In genomic region chr2:9424447-9425164, GRCh38 we compare ENCODE assay signal across 8 cellular contexts. TPM values are rescaled to one million over a fixed set of nuclear protein-coding genes. Genes with fewer than 3 reads are reported as not detected.
DNase-seq lines count a peak whose midpoint lies in the region; ATAC-seq, FAIRE-seq and TF ChIP-seq lines count a peak whose summit lies in the region.

No MANE protein-coding gene starts in this region.

- dilution Hi-C loops in keratinocyte (cut with MboI; ENCODE audit: extremely low pct_ligation_motif_present, low sequenced_read_pairs) = no loop called here

- ATAC-seq in activated CD4-positive, alpha-beta T cell treated with anti-CD3 and anti-CD28 coated beads for 36 hours = no peak
- ATAC-seq in sciatic nerve = no peak
- ATAC-seq in HG02610 (IDR thresholded peaks at IDR 0.05; ENCODE audit: unreplicated experiment) = no peak
- ATAC-seq in activated CD8-positive, alpha-beta memory T cell treated with anti-CD3 and anti-CD28 coated beads, Interleukin-2, amount 10 ng/mL, durations not matched to agents 7 days and 5 days = no peak

- H3K36me3 Mint-ChIP-seq in activated CD4-positive, alpha-beta T cell treated with anti-CD3 and anti-CD28 coated beads for 36 hours (ENCODE audit: low read depth) = peaks cover 23% of the 10 kb centered on the region
- peaks cover 18% of the 10 kb centered on the region for H3K36me3 Mint-ChIP-seq in activated CD8-positive, alpha-beta memory T cell treated with anti-CD3 and anti-CD28 coated beads, Interleukin-2, amount 10 ng/mL, durations not matched to agents 7 days and 5 days

- POLR2A ChIA-PET in activated CD4-positive, alpha-beta T cell treated with anti-CD3 and anti-CD28 coated beads for 36 hours (lab: Charles Lee) = interaction anchor here (0.6 to 0.7 kb wide), 2 partner anchors 19 to 209 kb away, joined by 4 read pairs; no protein-coding TSS in a partner anchor

- no peak for DNase-seq in activated CD4-positive, alpha-beta T cell treated with anti-CD3 and anti-CD28 coated beads for 36 hours
- DNase-seq in activated CD4-positive, alpha-beta T cell treated with anti-CD3 and anti-CD28 coated beads, Interleukin-2, amount 50 U/mL, for 4 hours = no peak
- no peak for DNase-seq in SJCRH30
- no peak for DNase-seq in keratinocyte (ENCODE audit: low read depth, low spot score)
- no peak for DNase-seq in tibial artery
- DNase-seq in sciatic nerve (ENCODE audit: low spot score) = no peak
- no peak for DNase-seq in activated CD8-positive, alpha-beta memory T cell treated with anti-CD3 and anti-CD28 coated beads, Interleukin-2, amount 10 ng/mL, durations not matched to agents 7 days and 5 days

- peak overlapping the region; percentile 97 for H3K9ac ChIP-seq in keratinocyte (ENCODE audit: control insufficient read depth, extremely low read depth, insufficient read depth, low read length)

- H3K27me3 Mint-ChIP-seq in activated CD4-positive, alpha-beta T cell treated with anti-CD3 and anti-CD28 coated beads for 36 hours = no peaks in the 10 kb centered on the region
- H3K27me3 Mint-ChIP-seq in activated CD8-positive, alpha-beta memory T cell treated with anti-CD3 and anti-CD28 coated beads, Interleukin-2, amount 10 ng/mL, durations not matched to agents 7 days and 5 days = no peaks in the 10 kb centered on the region

- H3K4me3 Mint-ChIP-seq in activated CD4-positive, alpha-beta T cell treated with anti-CD3 and anti-CD28 coated beads for 36 hours = no peak overlapping the region
- H3K4me3 Mint-ChIP-seq in activated CD8-positive, alpha-beta memory T cell treated with anti-CD3 and anti-CD28 coated beads, Interleukin-2, amount 10 ng/mL, durations not matched to agents 7 days and 5 days = no peak overlapping the region

- H3K4me1 Mint-ChIP-seq in activated CD4-positive, alpha-beta T cell treated with anti-CD3 and anti-CD28 coated beads for 36 hours = peaks cover 26% of the 10 kb centered on the region
- H3K4me1 Mint-ChIP-seq in activated CD8-positive, alpha-beta memory T cell treated with anti-CD3 and anti-CD28 coated beads, Interleukin-2, amount 10 ng/mL, durations not matched to agents 7 days and 5 days = peaks cover 29% of the 10 kb centered on the region

- H3K27ac ChIP-seq in SJCRH30 (peak overlapping the region; percentile 64; the same call in 1 of the 2 replicates), keratinocyte (ENCODE audit: control insufficient read depth, insufficient read depth, low read length) (peak overlapping the region; percentile 93), tibial artery (peak overlapping the region; percentile 89)

- peaks cover 10% of the 10 kb centered on the region for H3K4me1 ChIP-seq in SJCRH30
- H3K4me1 ChIP-seq in keratinocyte (ENCODE audit: control insufficient read depth, extremely low read depth, insufficient read depth, low read length) = peaks cover 20% of the 10 kb centered on the region
- H3K4me1 ChIP-seq in tibial artery = peaks cover 0 to 37% (median 36%) of the 10 kb centered on the region in 4 donors

- no peak for FAIRE-seq in keratinocyte (lab: Jason Lieb, UNC)

- peaks cover 2% of the 10 kb centered on the region for H3K9me1 ChIP-seq in keratinocyte (ENCODE audit: control insufficient read depth, extremely low read depth, insufficient read depth, low read length)

- H3K79me2 ChIP-seq in keratinocyte (ENCODE audit: control insufficient read depth, insufficient read depth, low read length) = peaks cover 55% of the 10 kb centered on the region

- H3K36me3 ChIP-seq in SJCRH30 (peaks cover 5% of the 10 kb centered on the region), keratinocyte (ENCODE audit: control insufficient read depth in 2 of 2, extremely low read depth in 1 of 2, insufficient read depth in 2 of 2, low read length in 2 of 2) (peaks cover 1 to 6% of the 10 kb centered on the region in 2 experiments), tibial artery (peaks cover 2 to 9% (median 7%) of the 10 kb centered on the region in 3 donors)

- CTCF ChIA-PET in activated CD4-positive, alpha-beta T cell treated with anti-CD3 and anti-CD28 coated beads for 36 hours (lab: Charles Lee) = interaction anchor here (0.7 to 1.4 kb wide), 4 partner anchors 46 to 346 kb away, joined by 3 read pairs; no protein-coding TSS in a partner anchor
- CTCF ChIA-PET in activated CD8-positive, alpha-beta memory T cell treated with anti-CD3 and anti-CD28 coated beads, Interleukin-2, amount 10 ng/mL, durations not matched to agents 7 days and 5 days (lab: Charles Lee) = interaction anchor here (1.2 kb wide), 1 partner anchor 24 kb away, joined by 3 read pairs; no protein-coding TSS in a partner anchor

- no peaks in the 10 kb centered on the region for H3K9me3 Mint-ChIP-seq in activated CD4-positive, alpha-beta T cell treated with anti-CD3 and anti-CD28 coated beads for 36 hours (ENCODE audit: low read depth)
- H3K9me3 Mint-ChIP-seq in activated CD8-positive, alpha-beta memory T cell treated with anti-CD3 and anti-CD28 coated beads, Interleukin-2, amount 10 ng/mL, durations not matched to agents 7 days and 5 days (ENCODE audit: low read depth) = no peaks in the 10 kb centered on the region

- H3K4me3 ChIP-seq in SJCRH30 (peak overlapping the region; percentile 91), keratinocyte (ENCODE audit: control insufficient read depth in 2 of 3, extremely low read depth in 1 of 3, insufficient read depth in 2 of 3, low read depth in 1 of 3, low read length in 3 of 3) (peak overlapping the region; percentile 86 to 98 (median 87)), tibial artery (peak overlapping the region; percentile 85)

- H2AFZ ChIP-seq in keratinocyte (ENCODE audit: control insufficient read depth, low read length) = peak overlapping the region; percentile 99

- intact Hi-C loops in activated CD4-positive, alpha-beta T cell treated with anti-CD3 and anti-CD28 coated beads for 36 hours (cut with DNase I, micrococcal nuclease) = loop anchor here (5.0 kb wide), 5 partner anchors 48 to 698 kb away; partner anchors contain the start of genes RRM2 (in 2 of the 2), ADAM17 (in 1 of the 2), GRHL1 (in 1 of the 2) and IAH1 (in 1 of the 2)
- intact Hi-C loops in tibial artery (cut with DNase I; ENCODE audit: low total_unique reads) (loop anchor here (10.0 kb wide), 1 partner anchor 210 kb away; the partner anchor contains the start of gene YWHAQ), sciatic nerve (cut with DNase I) (no loop called here)

- peak overlapping the region; percentile 94 for H3K27ac Mint-ChIP-seq in activated CD4-positive, alpha-beta T cell treated with anti-CD3 and anti-CD28 coated beads for 36 hours
- H3K27ac Mint-ChIP-seq in activated CD8-positive, alpha-beta memory T cell treated with anti-CD3 and anti-CD28 coated beads, Interleukin-2, amount 10 ng/mL, durations not matched to agents 7 days and 5 days = no peak overlapping the region

- H3K27me3 ChIP-seq in SJCRH30 (no peaks in the 10 kb centered on the region), keratinocyte (ENCODE audit: control insufficient read depth, extremely low read depth, insufficient read depth, low read length) (no peaks in the 10 kb centered on the region), tibial artery (no peaks in the 10 kb centered on the region)

- H3K9me3 ChIP-seq in SJCRH30 (replicated peaks) (no peaks in the 10 kb centered on the region), keratinocyte (ENCODE audit: control insufficient read depth, low read depth, low read length) (no peaks in the 10 kb centered on the region), tibial artery (no peaks in the 10 kb centered on the region)

- TF ChIP-seq CTCF in keratinocyte (optimal IDR thresholded peaks at IDR 0.05 in 1 of 3, IDR thresholded peaks at IDR 0.05 in 1 of 3, conservative IDR thresholded peaks at IDR 0.05 in 1 of 3; ENCODE audit: extremely low read depth in 1 of 3, insufficient read depth in 2 of 3, low read length in 3 of 3) (no peak), tibial artery (IDR thresholded peaks at IDR 0.05) (no peak)

- peak overlapping the region; percentile 80 for H3K4me2 ChIP-seq in keratinocyte (ENCODE audit: control insufficient read depth, extremely low read depth, insufficient read depth, low read depth, low read length)

- peaks cover 2% of the 10 kb centered on the region for H4K20me1 ChIP-seq in keratinocyte (ENCODE audit: control insufficient read depth, extremely low read depth, insufficient read depth, low read length)

RNA-seq across cellular contexts. Expression of gene CPSF3, which starts 1.2 kb away (rescaled TPM):
- total RNA-seq in activated CD4-positive, alpha-beta T cell treated with anti-CD3 and anti-CD28 coated beads for 36 hours = 100 to 1,000 TPM in 1 of 2 experiments, 10 to 100 TPM in 1; 72.3 to 103 TPM
- 99.4 and 116 TPM in 2 replicates for total RNA-seq in SJCRH30 (2014; rRNA removed; shearing (Covaris generic))
- 21.1 to 42.8 TPM (median 31.1 TPM) in 3 replicates for polyA plus RNA-seq in keratinocyte
- polyA plus RNA-seq in keratinocyte (2011; ENCODE audit: low read depth) = 99.1 TPM
- polyA plus RNA-seq in keratinocyte (2011; cell fraction: cytosol; rRNA removed) = 30.4 and 49.9 TPM in 2 replicates
- 59.7 and 69.4 TPM in 2 replicates for polyA plus RNA-seq in keratinocyte (2011; cell fraction: nucleus; rRNA removed)
- polyA plus RNA-seq in keratinocyte (2012; ENCODE audit: low replicate concordance) = 33.4 and 41.4 TPM in 2 replicates
- 15.1 to 37.6 TPM (median 18.3 TPM) in 3 replicates for polyA minus RNA-seq in keratinocyte
- 20.0 TPM for polyA minus RNA-seq in keratinocyte (2011; cell fraction: cytosol; rRNA and poly(A)+ RNA removed)
- 15.4 and 35.4 TPM in 2 replicates for polyA minus RNA-seq in keratinocyte (2011; cell fraction: nucleus; rRNA and poly(A)+ RNA removed)
- 16.0 TPM for total RNA-seq in sciatic nerve
- total RNA-seq in activated CD8-positive, alpha-beta memory T cell treated with anti-CD3 and anti-CD28 coated beads, Interleukin-2, amount 10 ng/mL, durations not matched to agents 7 days and 5 days = 10 to 100 TPM; 57.9 to 64.6 TPM

RNA-seq across cellular contexts. Expression of gene ITGB1BP1, which starts 1.3 kb away (rescaled TPM):
- total RNA-seq in activated CD4-positive, alpha-beta T cell treated with anti-CD3 and anti-CD28 coated beads for 36 hours = 10 to 100 TPM; 89.7 to 92.1 TPM
- total RNA-seq in SJCRH30 (2014; rRNA removed; shearing (Covaris generic)) = 63.0 and 68.7 TPM in 2 replicates
- polyA plus RNA-seq in keratinocyte = 84.9 to 169 TPM (median 110 TPM) in 3 replicates
- polyA plus RNA-seq in keratinocyte (2011; ENCODE audit: low read depth) = 240 TPM
- polyA plus RNA-seq in keratinocyte (2011; cell fraction: cytosol; rRNA removed) = 102 and 193 TPM in 2 replicates
- polyA plus RNA-seq in keratinocyte (2011; cell fraction: nucleus; rRNA removed) = 63.5 and 80.4 TPM in 2 replicates
- polyA plus RNA-seq in keratinocyte (2012; ENCODE audit: low replicate concordance) = 99.1 and 142 TPM in 2 replicates
- 17.4 to 50.2 TPM (median 37.7 TPM) in 3 replicates for polyA minus RNA-seq in keratinocyte
- polyA minus RNA-seq in keratinocyte (2011; cell fraction: cytosol; rRNA and poly(A)+ RNA removed) = 41.6 TPM
- 6.2 and 9.4 TPM in 2 replicates for polyA minus RNA-seq in keratinocyte (2011; cell fraction: nucleus; rRNA and poly(A)+ RNA removed)
- total RNA-seq in sciatic nerve = 163 TPM
- total RNA-seq in activated CD8-positive, alpha-beta memory T cell treated with anti-CD3 and anti-CD28 coated beads, Interleukin-2, amount 10 ng/mL, durations not matched to agents 7 days and 5 days = 100 to 1,000 TPM; 137 to 164 TPM

RNA-seq across cellular contexts. Expression of gene IAH1, which starts 49.7 kb away (rescaled TPM):
- 10 to 100 TPM; 53.7 to 63.7 TPM for total RNA-seq in activated CD4-positive, alpha-beta T cell treated with anti-CD3 and anti-CD28 coated beads for 36 hours
- not detected in 2 replicates for total RNA-seq in SJCRH30 (2014; rRNA removed; shearing (Covaris generic))
- polyA plus RNA-seq in keratinocyte = 56.9 to 65.0 TPM (median 59.6 TPM) in 3 replicates
- polyA plus RNA-seq in keratinocyte (2011; ENCODE audit: low read depth) = 17.9 TPM
- 52.0 and 75.2 TPM in 2 replicates for polyA plus RNA-seq in keratinocyte (2011; cell fraction: cytosol; rRNA removed)
- 24.3 and 30.5 TPM in 2 replicates for polyA plus RNA-seq in keratinocyte (2011; cell fraction: nucleus; rRNA removed)
- polyA plus RNA-seq in keratinocyte (2012; ENCODE audit: low replicate concordance) = 39.3 and 47.1 TPM in 2 replicates
- 10.1 to 41.5 TPM (median 20.8 TPM) in 3 replicates for polyA minus RNA-seq in keratinocyte
- 13.6 TPM for polyA minus RNA-seq in keratinocyte (2011; cell fraction: cytosol; rRNA and poly(A)+ RNA removed)
- 7.3 TPM in 2 replicates for polyA minus RNA-seq in keratinocyte (2011; cell fraction: nucleus; rRNA and poly(A)+ RNA removed)
- total RNA-seq in sciatic nerve = 55.6 TPM
- 10 to 100 TPM; 71.3 to 72.1 TPM for total RNA-seq in activated CD8-positive, alpha-beta memory T cell treated with anti-CD3 and anti-CD28 coated beads, Interleukin-2, amount 10 ng/mL, durations not matched to agents 7 days and 5 days

Comparison
In these comparisons a context has a peak if more than half of its experiments do, and no peak if none do; other contexts are left out.
1. RNA of gene IAH1, which starts 49.7 kb away (total RNA-seq): 71.3 to 72.1 TPM in activated CD8-positive, alpha-beta memory T cell treated with anti-CD3 and anti-CD28 coated beads, Interleukin-2, amount 10 ng/mL, durations not matched to agents 7 days and 5 days, 53.7 to 63.7 TPM in activated CD4-positive, alpha-beta T cell treated with anti-CD3 and anti-CD28 coated beads for 36 hours and 55.6 TPM in sciatic nerve (single experiment); not detected in SJCRH30; every median in the first group is over 10 times any median in the second.
2. Peak in every context shown above with its lines, with median percentiles within 50 percentile points of each other: H3K27ac ChIP-seq and H3K4me3 ChIP-seq.